In the genomic region with DNA sequence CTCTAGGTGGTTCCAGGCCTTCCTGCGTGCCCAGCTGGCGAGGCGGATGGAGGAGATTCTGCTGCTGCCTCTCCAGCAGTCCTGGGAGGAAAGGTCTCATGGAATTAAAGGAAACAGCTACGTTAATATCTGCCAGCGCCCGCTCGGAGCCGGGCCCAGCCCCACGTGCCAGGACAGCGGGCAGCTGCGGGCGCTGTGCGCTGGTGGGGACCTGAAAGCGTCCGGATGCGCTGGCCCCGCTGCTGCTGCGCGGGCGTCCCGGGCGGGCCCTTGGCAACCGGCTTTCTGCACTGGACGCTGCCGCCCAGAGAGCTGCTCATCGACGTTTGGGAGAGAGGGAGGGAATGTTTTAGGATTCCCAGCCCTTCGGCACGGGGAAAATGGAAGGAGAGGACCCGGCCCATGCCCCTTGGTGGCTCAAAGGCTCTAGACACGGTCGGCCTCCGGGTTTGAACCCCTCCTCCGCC, we compare ENCODE assay signal across 29 cellular contexts.
"Had no signal": no experiment of that assay in that cellular context is flagged by ENCODE, and none has a peak within 500 bp of the region (broad histone marks: within the 10 kb centered on the region; RNA-seq: fewer than 3 reads in every experiment).

No MANE protein-coding gene starts in this region.

- H3K36me3 Mint-ChIP-seq: immature natural killer cell; naive thymus-derived CD8-positive, alpha-beta T cell; neural progenitor cell; stimulated activated memory B cell treated with anti-CD40 and anti-IgM and Interleukin-4, amounts not matched to agents 10 μg/mL and 1 μg/mL and 100 μg/mL, for 72 hours had no signal

- H2AFZ ChIP-seq: neural progenitor cell had no signal

- H3K36me3 ChIP-seq: heart left ventricle, left ventricle myocardium inferior, neural progenitor cell, ovary, prostate gland, sigmoid colon, thyroid gland, transverse colon, upper lobe of left lung, vagina had no signal

- H3K4me1 ChIP-seq: left ventricle myocardium inferior, neural progenitor cell, prostate gland, sigmoid colon, testis, thyroid gland, transverse colon, upper lobe of left lung, vagina had no signal

- H3K4me2 ChIP-seq: neural progenitor cell had no signal

- ATAC-seq: heart left ventricle; naive thymus-derived CD8-positive, alpha-beta T cell; right cardiac atrium; stimulated activated memory B cell treated with anti-CD40 and anti-IgM and Interleukin-4, amounts not matched to agents 10 μg/mL and 1 μg/mL and 100 μg/mL, for 72 hours; stimulated activated naive CD8-positive, alpha-beta T cell treated with anti-CD3 and anti-CD28 coated beads, Interleukin-15, amount 100 ng/mL, for 72 hours had no signal

- H3K9me3 Mint-ChIP-seq: immature natural killer cell; naive thymus-derived CD8-positive, alpha-beta T cell; nephron progenitor cell; neural progenitor cell; stimulated activated memory B cell treated with anti-CD40 and anti-IgM and Interleukin-4, amounts not matched to agents 10 μg/mL and 1 μg/mL and 100 μg/mL, for 72 hours; stimulated activated naive CD8-positive, alpha-beta T cell treated with anti-CD3 and anti-CD28 coated beads, Interleukin-15, amount 100 ng/mL, for 72 hours had no signal

- H3K27ac Mint-ChIP-seq: immature natural killer cell; neural progenitor cell; stimulated activated memory B cell treated with anti-CD40 and anti-IgM and Interleukin-4, amounts not matched to agents 10 μg/mL and 1 μg/mL and 100 μg/mL, for 72 hours had no signal

- H3K27ac ChIP-seq: heart left ventricle, left ventricle myocardium inferior, neural progenitor cell, ovary, prostate gland, sigmoid colon, testis, thyroid gland, transverse colon, upper lobe of left lung, vagina had no signal

- H3K4me3 ChIP-seq: heart left ventricle, left ventricle myocardium inferior, neural progenitor cell, ovary, prostate gland, sigmoid colon, thyroid gland, transverse colon, upper lobe of left lung, vagina had no signal

- H3K27me3 Mint-ChIP-seq: naive thymus-derived CD8-positive, alpha-beta T cell; stimulated activated memory B cell treated with anti-CD40 and anti-IgM and Interleukin-4, amounts not matched to agents 10 μg/mL and 1 μg/mL and 100 μg/mL, for 72 hours; stimulated activated naive CD8-positive, alpha-beta T cell treated with anti-CD3 and anti-CD28 coated beads, Interleukin-15, amount 100 ng/mL, for 72 hours had no signal

- H3K9me3 ChIP-seq: heart left ventricle, left ventricle myocardium inferior, ovary, prostate gland, sigmoid colon, testis, thyroid gland, transverse colon, upper lobe of left lung, vagina had no signal

- H3K27me3 ChIP-seq: heart left ventricle, neural progenitor cell, ovary, sigmoid colon, testis, thyroid gland, transverse colon, upper lobe of left lung, vagina had no signal

- DNase-seq: heart left ventricle; hypothalamus; immature natural killer cell; left ventricle myocardium inferior; mammary epithelial cell; mesenchymal stem cell; naive thymus-derived CD8-positive, alpha-beta T cell; nephron progenitor cell; retina; sigmoid colon; small intestine; stimulated activated CD4-positive, alpha-beta T cell treated with anti-CD3 and anti-CD28 coated beads, Interleukin-1b, Interleukin-23, amount 100 ng/mL, for 48 hours; stimulated activated CD4-positive, alpha-beta T cell treated with anti-CD3 and anti-CD28 coated beads, Interleukin-2, amount 100 ng/mL, for 48 hours; stimulated activated CD4-positive, alpha-beta T cell treated with anti-CD3 and anti-CD28 coated beads, Interleukin-4, amount 100 ng/mL, for 4 hours; stimulated activated CD8-positive, alpha-beta memory T cell treated with anti-CD3 and anti-CD28 coated beads, Interleukin-4, amount 100 ng/mL, for 48 hours; stimulated activated naive CD4-positive, alpha-beta T cell treated with Interleukin-2 at 50 U/mL for 16 hours; stimulated activated naive CD8-positive, alpha-beta T cell treated with anti-CD3 and anti-CD28 coated beads, Interleukin-15, amount 100 ng/mL, for 72 hours; substantia nigra; testis; thyroid gland; transverse colon had no signal

- H3K4me3 Mint-ChIP-seq: immature natural killer cell; naive thymus-derived CD8-positive, alpha-beta T cell; nephron progenitor cell; stimulated activated memory B cell treated with anti-CD40 and anti-IgM and Interleukin-4, amounts not matched to agents 10 μg/mL and 1 μg/mL and 100 μg/mL, for 72 hours; stimulated activated naive CD8-positive, alpha-beta T cell treated with anti-CD3 and anti-CD28 coated beads, Interleukin-15, amount 100 ng/mL, for 72 hours had no signal

- H3K4me1 Mint-ChIP-seq: nephron progenitor cell, neural progenitor cell had no signal

- FAIRE-seq: islet of Langerhans, small intestine had no signal

- H3K9ac ChIP-seq: neural progenitor cell had no signal
